In the genomic region with DNA sequence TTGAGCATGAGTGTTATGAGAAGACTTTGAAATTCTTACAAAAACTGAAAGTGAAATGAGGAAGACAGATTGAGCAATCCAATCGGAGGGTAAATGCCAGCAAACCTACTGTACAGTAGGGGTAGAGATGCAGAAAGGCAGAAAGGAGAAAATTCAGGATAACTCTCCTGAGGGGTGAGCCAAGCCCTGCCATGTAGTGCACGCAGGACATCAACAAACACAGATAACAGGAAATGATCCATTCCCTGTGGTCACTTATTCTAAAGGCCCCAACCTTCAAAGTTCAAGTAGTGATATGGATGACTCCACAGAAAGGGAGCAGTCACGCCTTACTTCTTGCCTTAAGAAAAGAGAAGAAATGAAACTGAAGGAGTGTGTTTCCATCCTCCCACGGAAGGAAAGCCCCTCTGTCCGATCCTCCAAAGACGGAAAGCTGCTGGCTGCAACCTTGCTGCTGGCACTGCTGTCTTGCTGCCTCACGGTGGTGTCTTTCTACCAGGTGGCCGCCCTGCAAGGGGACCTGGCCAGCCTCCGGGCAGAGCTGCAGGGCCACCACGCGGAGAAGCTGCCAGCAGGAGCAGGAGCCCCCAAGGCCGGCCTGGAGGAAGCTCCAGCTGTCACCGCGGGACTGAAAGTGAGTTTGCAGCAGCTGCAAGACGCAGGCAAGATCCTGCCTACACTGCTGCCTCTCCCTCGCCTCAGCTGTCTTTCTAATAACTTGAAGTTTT, we compare ENCODE assay signal across 8 cellular contexts. TPM values are rescaled to one million over a fixed set of nuclear protein-coding genes. Genes with fewer than 3 reads are reported as not detected.
DNase-seq lines count a peak whose midpoint lies in the region; ATAC-seq, FAIRE-seq and TF ChIP-seq lines count a peak whose summit lies in the region.

Gene TNFSF13B, plus strand, starts transcription at position 118 of the 728 bp plus-strand sequence. Its CDS starts 178 bp downstream, at position 296.

- intact Hi-C loops in left ventricle myocardium inferior (cut with micrococcal nuclease) = no loop called here
- intact Hi-C loops in sigmoid colon (cut with DNase I) = no loop called here

- TF ChIP-seq POLR2A in sigmoid colon (IDR thresholded peaks at IDR 0.05) = no peak

- H3K36me3 ChIP-seq in left ventricle myocardium inferior = no peaks in the 10 kb centered on the region
- peaks cover 0 to 5% (median 0%) of the 10 kb centered on the region in 4 donors for H3K36me3 ChIP-seq in sigmoid colon

- ATAC-seq in GM18868 (IDR thresholded peaks at IDR 0.05; ENCODE audit: unreplicated experiment) = peak; percentile 70
- peak; percentile 61 for ATAC-seq in HG03066 (IDR thresholded peaks at IDR 0.05; ENCODE audit: low read depth, unreplicated experiment)
- ATAC-seq in activated naive CD4-positive, alpha-beta T cell treated with anti-CD3 and anti-CD28 coated beads, Interleukin-2, amount 50 U/mL, for 72 hours = peak; percentile 82 to 83

- H3K36me3 Mint-ChIP-seq in activated naive CD4-positive, alpha-beta T cell treated with anti-CD3 and anti-CD28 coated beads, Interleukin-2, amount 50 U/mL, for 72 hours = peaks cover 0 to 11% of the 10 kb centered on the region in 2 donors

- 7 to 16% methylated on average over 16 of the region's 16 CpGs for WGBS in sigmoid colon, 2 donors

- H3K9me3 ChIP-seq in left ventricle myocardium inferior (replicated peaks) (no peaks in the 10 kb centered on the region), sigmoid colon (no peaks in the 10 kb centered on the region)

- FAIRE-seq in D721Med (lab: Jason Lieb, UNC) = no peak

- H3K4me1 ChIP-seq in left ventricle myocardium inferior (peaks cover 10% of the 10 kb centered on the region), sigmoid colon (peaks cover 0 to 8% (median 0%) of the 10 kb centered on the region in 4 donors)

- TF ChIP-seq EP300 in sigmoid colon (IDR thresholded peaks at IDR 0.05) = no peak

- peak within 1 kb of the TSS; percentile 80 to 94 for H3K27ac Mint-ChIP-seq in activated naive CD4-positive, alpha-beta T cell treated with anti-CD3 and anti-CD28 coated beads, Interleukin-2, amount 50 U/mL, for 72 hours

- TF ChIP-seq CTCF in left ventricle myocardium inferior (IDR thresholded peaks at IDR 0.05; ENCODE audit: borderline replicate concordance) (no peak), sigmoid colon (IDR thresholded peaks at IDR 0.05) (no peak), D721Med (IDR thresholded peaks at IDR 0.05; ENCODE audit: insufficient read depth, missing control alignments) (no peak)

- H3K27ac ChIP-seq in left ventricle myocardium inferior (replicated peaks) (peak within 1 kb of the TSS; percentile 75), sigmoid colon (peak within 1 kb of the TSS; percentile 33 to 63 (median 53))

- DNase-seq in ACHN = peak; percentile 21
- DNase-seq in SIG-M5 treated with dmso at 0.1 percent for 504 hours (lab: John Stamatoyannopoulos, UW; ENCODE audit: unreplicated experiment) = peak; percentile 99
- DNase-seq in activated naive CD4-positive, alpha-beta T cell treated with anti-CD3 and anti-CD28 coated beads, Interleukin-2, amount 50 U/mL, for 72 hours (ENCODE audit: low spot score in 2 of 2) = peak; percentile 36 to 66
- peak; percentile 42 for DNase-seq in left ventricle myocardium inferior
- peak; percentile 62 for DNase-seq in sigmoid colon
- DNase-seq in D721Med (ENCODE audit: insufficient read length, low spot score) = no peak

- H3K4me3 ChIP-seq in left ventricle myocardium inferior (peak within 1 kb of the TSS; percentile 60), sigmoid colon (peak within 1 kb of the TSS; percentile 1 to 46 (median 38))

- in situ Hi-C loops in ACHN (cut with HindIII; ENCODE audit: low pct_ligation_motif_present, low pct_unique_long_range_greater_than_20kb, low sequenced_read_pairs) = no loop called here

- H3K9me3 Mint-ChIP-seq in activated naive CD4-positive, alpha-beta T cell treated with anti-CD3 and anti-CD28 coated beads, Interleukin-2, amount 50 U/mL, for 72 hours = peaks cover 0 to 5% of the 10 kb centered on the region in 2 donors

- H3K27me3 ChIP-seq in left ventricle myocardium inferior (ENCODE audit: low read depth) (no peaks in the 10 kb centered on the region), sigmoid colon (no peaks in the 10 kb centered on the region)

RNA-seq across cellular contexts. Expression of gene TNFSF13B, which starts in this region (rescaled TPM):
- total RNA-seq in activated naive CD4-positive, alpha-beta T cell treated with anti-CD3 and anti-CD28 coated beads, Interleukin-2, amount 50 U/mL, for 72 hours = 1 to 10 TPM; 2.8 to 6.6 TPM
- total RNA-seq in left ventricle myocardium inferior = 1.7 TPM
- 1 to 10 TPM; 1.1 to 4.5 (median 2.9) TPM for total RNA-seq in sigmoid colon
- polyA plus RNA-seq in sigmoid colon = 10 to 100 TPM in 1 of 3 donors, 1 to 10 TPM in 2; 1.8 to 11.5 (median 3.7) TPM
